Comparison of ENCODE assay signal across 8 cellular contexts in the genomic region with DNA sequence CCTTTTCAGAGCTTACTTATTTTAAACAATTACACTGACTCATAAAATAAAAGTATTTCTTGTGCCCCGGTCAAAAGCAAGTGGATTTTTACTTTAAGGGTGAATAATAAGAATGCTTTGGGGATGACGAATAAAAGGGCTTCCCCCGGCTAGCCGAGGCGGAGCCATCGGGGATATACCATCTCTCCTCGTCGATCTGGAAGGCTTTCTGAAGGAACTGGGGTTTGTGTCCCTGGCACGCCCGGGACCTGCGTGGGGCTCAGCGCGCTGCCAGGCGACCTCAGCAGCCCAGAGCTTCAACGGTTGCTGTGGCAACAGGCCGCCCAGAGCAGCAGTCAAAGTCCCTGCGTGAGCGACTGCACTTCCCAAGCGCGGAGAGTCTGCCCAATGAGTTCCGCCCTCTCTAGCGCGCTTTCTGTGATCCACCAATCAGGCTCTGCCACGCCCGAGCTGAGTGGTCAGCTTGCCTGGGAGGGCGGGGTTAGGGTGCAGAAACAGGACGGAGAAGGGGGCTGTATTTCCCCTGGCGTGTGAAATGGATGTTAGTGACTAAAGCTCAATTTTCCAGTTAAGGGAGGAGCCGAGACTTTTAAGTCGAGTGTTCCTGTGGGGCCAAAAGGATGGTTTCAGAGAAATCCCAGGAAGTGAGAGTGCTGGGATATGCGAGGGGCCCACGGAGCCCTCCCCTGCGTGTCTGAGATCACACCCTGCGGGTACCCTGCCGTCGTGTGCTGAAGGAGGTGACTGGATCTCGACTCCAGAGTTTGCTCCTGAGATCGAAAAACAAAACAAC.
DNase-seq lines count a peak whose midpoint lies in the region; ATAC-seq and TF ChIP-seq lines count a peak whose summit lies in the region.

No MANE protein-coding gene starts in this region.

- peak; percentile 99 for DNase-seq in Ammon's horn (ENCODE audit: low spot score)
- peak; percentile 82 for DNase-seq in GM19238 (ENCODE audit: insufficient read length, low spot score)
- DNase-seq in NCI-H510A (lab: John Stamatoyannopoulos, UW) = peak; percentile 94
- DNase-seq in activated CD4-positive, alpha-beta T cell treated with anti-CD3 and anti-CD28 coated beads for 48 hours = peak; percentile 97
- peak; percentile 98 for DNase-seq in coronary artery (ENCODE audit: low spot score)
- peak; percentile 81 to 95 (median 86) for DNase-seq in stimulated activated CD4-positive, alpha-beta T cell treated with anti-CD3 and anti-CD28 coated beads, Interleukin-1b, Interleukin-23, amount 100 ng/mL, for 24 hours (ENCODE audit: low read depth in 4 of 4, low spot score in 1 of 4)

- H3K27me3 ChIP-seq in layer of hippocampus (ENCODE audit: control insufficient read depth, insufficient read depth, low read length) = no peaks in the 10 kb centered on the region

- peak overlapping the region; percentile 74 for H3K4me3 ChIP-seq in coronary artery

- peak; percentile 99 for ATAC-seq in HG03439 (IDR thresholded peaks at IDR 0.05; ENCODE audit: unreplicated experiment)

- TF ChIP-seq CTCF in coronary artery (IDR thresholded peaks at IDR 0.05) = no peak

- H3K27ac ChIP-seq in coronary artery = peak overlapping the region; percentile 52 to 79
- H3K27ac ChIP-seq in layer of hippocampus (ENCODE audit: low read depth, low read length) = peak overlapping the region; percentile 33

Comparison
In these comparisons a context has a peak if more than half of its experiments do, and no peak if none do; other contexts are left out.
1. Peak in every context shown above with its lines: DNase-seq, ATAC-seq, H3K4me3 ChIP-seq and H3K27ac ChIP-seq.